Comparison of ENCODE assay signal across 15 cellular contexts in the genomic region with DNA sequence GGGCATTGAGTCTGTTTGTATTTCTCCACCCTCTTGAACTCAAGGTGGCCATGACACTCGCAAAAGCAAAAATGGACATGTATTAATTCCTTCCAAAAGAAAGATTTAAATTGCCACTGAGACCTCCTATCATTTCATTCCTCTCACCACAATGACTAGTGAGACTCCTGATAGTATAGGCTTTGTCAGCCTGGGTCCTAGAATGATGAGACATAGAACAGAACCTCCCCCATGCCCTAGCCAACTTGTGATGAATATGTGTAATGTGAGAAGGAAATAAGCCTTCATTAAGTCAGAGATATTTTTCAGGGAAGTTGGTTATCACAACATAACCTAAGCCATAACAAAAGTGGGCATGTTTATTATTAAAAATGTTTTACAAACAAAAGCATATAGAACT.
"Had no signal": no experiment of that assay in that cellular context is flagged by ENCODE, and none has a peak within 500 bp of the region (broad histone marks: within the 10 kb centered on the region; RNA-seq: fewer than 3 reads in every experiment).

No MANE protein-coding gene starts in this region.

- H3K4me1 Mint-ChIP-seq: brain had no signal

- H3K27me3 Mint-ChIP-seq: activated naive CD8-positive, alpha-beta T cell treated with anti-CD3 and anti-CD28 coated beads, Interleukin-2, amount 10 ng/mL, durations not matched to agents 7 days and 5 days had no signal

- H3K36me3 ChIP-seq: colonic mucosa, sigmoid colon, transverse colon, vagina had no signal

- DNase-seq: activated gamma-delta T cell treated with Interleukin-2 at 50 U/mL for 16 hours; activated naive CD8-positive, alpha-beta T cell treated with anti-CD3 and anti-CD28 coated beads, Interleukin-2, amount 10 ng/mL, durations not matched to agents 7 days and 5 days; activated T-cell treated with anti-CD3 and anti-CD28 coated beads, Interleukin-2, amount 50 U/mL, for 72 hours; central memory CD4-positive, alpha-beta T cell; colonic mucosa; midbrain; sigmoid colon; stimulated activated naive CD4-positive, alpha-beta T cell; T-helper 1 cell; transverse colon had no signal

- H3K36me3 Mint-ChIP-seq: brain had no signal

- H3K4me3 Mint-ChIP-seq: activated naive CD8-positive, alpha-beta T cell treated with anti-CD3 and anti-CD28 coated beads, Interleukin-2, amount 10 ng/mL, durations not matched to agents 7 days and 5 days; activated T-cell treated with anti-CD3 and anti-CD28 coated beads, Interleukin-2, amount 50 U/mL, for 72 hours; brain had no signal

- H3K9me3 ChIP-seq: colonic mucosa, sigmoid colon, transverse colon, vagina had no signal

- H3K9me3 Mint-ChIP-seq: brain had no signal

- H3K27me3 ChIP-seq: colonic mucosa, sigmoid colon, transverse colon, vagina had no signal

- H3K4me3 ChIP-seq: colonic mucosa, sigmoid colon, transverse colon, vagina had no signal

- H3K4me1 ChIP-seq: colonic mucosa, parathyroid adenoma, sigmoid colon, transverse colon, vagina had no signal

- H3K27ac Mint-ChIP-seq: activated T-cell treated with anti-CD3 and anti-CD28 coated beads, Interleukin-2, amount 50 U/mL, for 72 hours; brain had no signal

- ATAC-seq: esophagus mucosa, left lobe of liver had no signal

- H3K27ac ChIP-seq: colonic mucosa, parathyroid adenoma, sigmoid colon, transverse colon, vagina had no signal
